Comparison of ENCODE assay signal across 9 cellular contexts in the genomic region with DNA sequence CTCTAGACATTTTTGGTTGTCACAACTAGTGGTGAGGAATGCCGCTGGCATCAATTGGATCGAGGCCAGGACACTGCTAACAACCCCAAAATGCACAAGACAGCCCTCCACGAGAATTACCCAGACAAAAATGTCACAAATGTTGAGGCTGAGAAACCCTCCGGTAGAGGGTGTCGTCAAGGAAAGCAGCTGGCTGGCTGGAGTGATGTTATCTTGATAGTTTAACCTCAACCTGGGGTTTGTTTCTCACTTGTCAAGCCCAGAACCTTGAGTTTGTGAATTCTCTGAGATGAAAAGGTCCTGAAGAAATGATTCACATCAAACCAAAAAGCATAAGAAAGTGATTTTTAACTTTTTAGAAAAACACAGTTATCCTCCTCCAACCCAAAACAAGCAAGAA. TPM values are rescaled to one million over a fixed set of nuclear protein-coding genes. Genes with fewer than 3 reads are reported as not detected.
A peak's percentile ranks its signal among the peaks of the same experiment; 100 is the strongest.
DNase-seq lines count a peak whose midpoint lies in the region; ATAC-seq lines count a peak whose summit lies in the region.
"Had no signal": no experiment of that assay in that cellular context is flagged by ENCODE, and none has a peak within 500 bp of the region (broad histone marks: within the 10 kb centered on the region; RNA-seq: fewer than 3 reads in every experiment).

No MANE protein-coding gene starts in this region.

- peak; percentile 42 for DNase-seq in GDM1 (lab: John Stamatoyannopoulos, UW)
- DNase-seq in NCI-H526 treated with DMSO at 0.1 percent for 48 hours (lab: John Stamatoyannopoulos, UW) = peak; percentile 23
- DNase-seq in activated effector memory CD4-positive, alpha-beta T cell treated with anti-CD3 and anti-CD28 coated beads, Interleukin-2, amount 50 U/mL, for 16 hours = peak; percentile 82
- DNase-seq in natural killer cell treated with Interleukin-12 subunit alpha and Interleukin-12 subunit beta and Interleukin-15 and Interleukin-18, amount 100 ng/mL, for 72 hours (ENCODE audit: low spot score) = no peak
- DNase-seq in NCI-H1417 treated with DMSO at 0.1 percent for 48 hours (lab: John Stamatoyannopoulos, UW) = no peak

- no peaks in the 10 kb centered on the region for H3K36me3 Mint-ChIP-seq in natural killer cell treated with Interleukin-12 subunit alpha and Interleukin-12 subunit beta and Interleukin-15 and Interleukin-18, amount 100 ng/mL, for 72 hours

- peak; percentile 37 to 51 for ATAC-seq in natural killer cell treated with Interleukin-12 subunit alpha and Interleukin-12 subunit beta and Interleukin-15 and Interleukin-18, amount 100 ng/mL, for 72 hours
- ATAC-seq in HG02840 (IDR thresholded peaks at IDR 0.05; ENCODE audit: low FRiP score, unreplicated experiment) (no peak), HG02642 (IDR thresholded peaks at IDR 0.05; ENCODE audit: poor library complexity, unreplicated experiment) (no peak), HG03460 (IDR thresholded peaks at IDR 0.05; ENCODE audit: unreplicated experiment) (no peak)

- H3K4me1 Mint-ChIP-seq in natural killer cell treated with Interleukin-12 subunit alpha and Interleukin-12 subunit beta and Interleukin-15 and Interleukin-18, amount 100 ng/mL, for 72 hours (ENCODE audit: low read depth in 2 of 2) = peaks cover 59 to 63% of the 10 kb centered on the region in 2 donors

- H3K27me3 Mint-ChIP-seq in natural killer cell treated with Interleukin-12 subunit alpha and Interleukin-12 subunit beta and Interleukin-15 and Interleukin-18, amount 100 ng/mL, for 72 hours = no peaks in the 10 kb centered on the region

- no peaks in the 10 kb centered on the region for H3K9me3 Mint-ChIP-seq in natural killer cell treated with Interleukin-12 subunit alpha and Interleukin-12 subunit beta and Interleukin-15 and Interleukin-18, amount 100 ng/mL, for 72 hours

- peak overlapping the region; percentile 60 to 78 for H3K27ac Mint-ChIP-seq in natural killer cell treated with Interleukin-12 subunit alpha and Interleukin-12 subunit beta and Interleukin-15 and Interleukin-18, amount 100 ng/mL, for 72 hours

- H3K4me3 Mint-ChIP-seq in natural killer cell treated with Interleukin-12 subunit alpha and Interleukin-12 subunit beta and Interleukin-15 and Interleukin-18, amount 100 ng/mL, for 72 hours = peak overlapping the region; percentile 69

RNA-seq across cellular contexts. Expression of gene TMPRSS13, which starts 21.1 kb away (rescaled TPM):
- under 1 TPM; 0.19 to 0.36 TPM for total RNA-seq in natural killer cell treated with Interleukin-12 subunit alpha and Interleukin-12 subunit beta and Interleukin-15 and Interleukin-18, amount 100 ng/mL, for 72 hours
- total RNA-seq: RPMI7951 had no signal

RNA-seq across cellular contexts. Expression of gene IL10RA, which starts 35.9 kb away (rescaled TPM):
- total RNA-seq in natural killer cell treated with Interleukin-12 subunit alpha and Interleukin-12 subunit beta and Interleukin-15 and Interleukin-18, amount 100 ng/mL, for 72 hours = 10 to 100 TPM; 59.8 to 83.6 TPM

Comparison
In these comparisons a context has a peak if more than half of its experiments do, and no peak if none do; other contexts are left out.
1. DNase-seq: peak in GDM1 (single experiment), NCI-H526 treated with DMSO at 0.1 percent for 48 hours (single experiment) and activated effector memory CD4-positive, alpha-beta T cell treated with anti-CD3 and anti-CD28 coated beads, Interleukin-2, amount 50 U/mL, for 16 hours (single experiment); none in natural killer cell treated with Interleukin-12 subunit alpha and Interleukin-12 subunit beta and Interleukin-15 and Interleukin-18, amount 100 ng/mL, for 72 hours (single experiment) and NCI-H1417 treated with DMSO at 0.1 percent for 48 hours (single experiment).
2. ATAC-seq: peak in natural killer cell treated with Interleukin-12 subunit alpha and Interleukin-12 subunit beta and Interleukin-15 and Interleukin-18, amount 100 ng/mL, for 72 hours (2 of 2); none in HG02840 (single experiment), HG02642 (single experiment) and HG03460 (single experiment).